ENCODE assay signal across 22 cellular contexts in the genomic region with DNA sequence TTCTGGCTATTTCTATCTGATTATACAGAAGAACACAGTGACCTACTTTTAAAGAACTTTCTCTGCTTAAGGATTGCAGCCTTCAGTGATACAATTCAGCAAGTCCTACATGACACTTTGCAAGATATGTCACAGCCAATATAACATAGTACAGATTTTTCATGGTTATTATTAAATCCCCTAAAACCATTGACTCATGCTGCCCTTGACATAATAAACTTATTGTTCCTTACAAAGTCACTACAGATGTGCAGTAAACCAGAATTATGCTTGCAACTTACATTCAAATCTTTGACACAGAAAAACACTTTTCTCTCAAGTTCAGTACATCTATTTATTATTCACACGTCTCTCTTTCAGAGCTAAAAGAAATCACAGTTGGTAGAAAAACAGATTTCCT.
DNase-seq lines count a peak whose midpoint lies in the region; ATAC-seq and TF ChIP-seq lines count a peak whose summit lies in the region.
"Had no signal": no experiment of that assay in that cellular context is flagged by ENCODE, and none has a peak within 500 bp of the region (broad histone marks: within the 10 kb centered on the region; RNA-seq: fewer than 3 reads in every experiment).

No MANE protein-coding gene starts in this region.

- TF ChIP-seq CTCF in mammary epithelial cell (conservative IDR thresholded peaks at IDR 0.05 in 1 of 2, IDR thresholded peaks at IDR 0.05 in 1 of 2; ENCODE audit: extremely low read depth in 1 of 2, insufficient read depth in 1 of 2, low read depth in 1 of 2, low read length in 2 of 2) (no peak), breast epithelium (IDR thresholded peaks at IDR 0.05) (no peak)

- no peak overlapping the region for H2AFZ ChIP-seq in mammary epithelial cell (ENCODE audit: low read depth, low read length)

- no peak for ATAC-seq in GM18858 (IDR thresholded peaks at IDR 0.05; ENCODE audit: unreplicated experiment)
- ATAC-seq: A549 had no signal

- no peaks in the 10 kb centered on the region for H3K79me2 ChIP-seq in mammary epithelial cell (ENCODE audit: insufficient read depth, low read length)

- no peak overlapping the region for H3K4me2 ChIP-seq in mammary epithelial cell (ENCODE audit: insufficient read depth, low read depth, low read length)
- H3K4me2 ChIP-seq: A549; BLaER1 treated with 17β-estradiol and CSF1 and Interleukin-3, amounts not matched to agents 10 nM and 100 nM had no signal

- H3K36me3 ChIP-seq in mammary epithelial cell (ENCODE audit: insufficient read depth, low read length) (no peaks in the 10 kb centered on the region), breast epithelium (no peaks in the 10 kb centered on the region), SJCRH30 (no peaks in the 10 kb centered on the region)
- H3K36me3 ChIP-seq: BE2C; BLaER1 treated with 17β-estradiol and CSF1 and Interleukin-3, amounts not matched to agents 10 nM and 100 nM; HAP-1 had no signal

- dilution Hi-C loops in mammary epithelial cell (cut with HindIII; ENCODE audit: low sequenced_read_pairs), result no loop called here

- intact Hi-C loops in mammary epithelial cell (cut with micrococcal nuclease) (no loop called here), breast epithelium (cut with DNase I; ENCODE audit: low total_unique reads) (no loop called here)

- H3K27me3 ChIP-seq in mammary epithelial cell (ENCODE audit: insufficient read depth, low read length), result no peaks in the 10 kb centered on the region
- no peaks in the 10 kb centered on the region for H3K27me3 ChIP-seq in breast epithelium
- no peaks in the 10 kb centered on the region for H3K27me3 ChIP-seq in SJCRH30
- H3K27me3 ChIP-seq: BE2C; BLaER1 treated with 17β-estradiol and CSF1 and Interleukin-3, amounts not matched to agents 10 nM and 100 nM had no signal

- no peak for TF ChIP-seq POLR2A in breast epithelium (IDR thresholded peaks at IDR 0.05)

- H3K4me1 ChIP-seq in mammary epithelial cell (ENCODE audit: insufficient read depth, low read length), result no peaks in the 10 kb centered on the region
- no peaks in the 10 kb centered on the region for H3K4me1 ChIP-seq in breast epithelium
- peaks cover 35% of the 10 kb centered on the region for H3K4me1 ChIP-seq in SJCRH30
- H3K4me1 ChIP-seq: A549; BE2C; BLaER1 treated with 17β-estradiol and CSF1 and Interleukin-3, amounts not matched to agents 10 nM and 100 nM; HAP-1 had no signal

- no peak overlapping the region for H3K9ac ChIP-seq in mammary epithelial cell (ENCODE audit: insufficient read depth, low read length)
- H3K9ac ChIP-seq: BLaER1 treated with 17β-estradiol and CSF1 and Interleukin-3, amounts not matched to agents 10 nM and 100 nM had no signal

- in situ Hi-C loops in mammary epithelial cell (cut with MboI; ENCODE audit: low sequenced_read_pairs in 2 of 2), result no loop called here

- H4K20me1 ChIP-seq in mammary epithelial cell (ENCODE audit: insufficient read depth, low read length), result no peaks in the 10 kb centered on the region
- H4K20me1 ChIP-seq: BLaER1 treated with 17β-estradiol and CSF1 and Interleukin-3, amounts not matched to agents 10 nM and 100 nM had no signal

- 89% methylated on average over 1 of the region's 1 CpG for WGBS in mammary epithelial cell (ENCODE audit: low coverage, missing lambda C conversion rate)

- CTCF ChIA-PET in mammary epithelial cell (lab: Charles Lee; ENCODE audit: low non-redundant PET), result no interaction called here

- H3K27ac ChIP-seq in mammary epithelial cell (ENCODE audit: insufficient read depth, low read depth, low read length) (no peak overlapping the region), breast epithelium (no peak overlapping the region), SJCRH30 (peak overlapping the region; percentile 75)
- H3K27ac ChIP-seq: 22Rv1; A549; BLaER1 treated with 17β-estradiol and CSF1 and Interleukin-3, amounts not matched to agents 10 nM and 100 nM had no signal

- DNase-seq in mammary epithelial cell (peak; percentile 3), breast epithelium (ENCODE audit: low spot score in 2 of 2) (no peak), SJCRH30 (peak in 1 of 2 experiments; percentile 71), foreskin melanocyte (peak; percentile 86), 8988T (no peak)
- DNase-seq: ACHN; AML-193; BE2C; CD4-positive, alpha-beta T cell; CD8-positive, alpha-beta memory T cell; COR-L47; DMS 273 treated with DMSO at 0.1 percent for 48 hours; DMS79; EL; GF-D8; GOT3; HFFc6 had no signal

- H3K9me3 ChIP-seq in mammary epithelial cell (replicated peaks; ENCODE audit: insufficient read depth, low read length) (no peaks in the 10 kb centered on the region), breast epithelium (no peaks in the 10 kb centered on the region), SJCRH30 (replicated peaks) (no peaks in the 10 kb centered on the region)
- H3K9me3 ChIP-seq: A549, BE2C, HAP-1 had no signal

- BruUV-seq in mammary epithelial cell (replicated peaks; lab: Mats Ljungman, UMichigan), result no TSS peak

- H3K4me3 ChIP-seq in mammary epithelial cell (replicated peaks in 1 of 3; ENCODE audit: insufficient read depth in 1 of 3, low read depth in 2 of 3, low read length in 3 of 3), result no peak overlapping the region
- no peak overlapping the region for H3K4me3 ChIP-seq in breast epithelium
- H3K4me3 ChIP-seq in SJCRH30, result no peak overlapping the region
- H3K4me3 ChIP-seq: A549; BLaER1 treated with 17β-estradiol and CSF1 and Interleukin-3, amounts not matched to agents 10 nM and 100 nM; HAP-1 had no signal

Comparison
In these comparisons a context has a peak if more than half of its experiments do, and no peak if none do; other contexts are left out.
1. DNase-seq: peak in mammary epithelial cell (single experiment) and foreskin melanocyte (single experiment); none in breast epithelium (0 of 2) and 8988T (single experiment).